In genomic region chr10:28669227-28670173, GRCh38 we compare ENCODE assay signal across 1 cellular context.
TF ChIP-seq lines count a peak whose summit lies in the region.

No MANE protein-coding gene starts in this region.

TF ChIP-seq in HEK293, 187 proteins besides CTCF, POLR2A, EP300 and RAD21 (continued from another document):
- TF ChIP-seq PRDM10 (tag by site-specific recombination; IDR thresholded peaks at IDR 0.05) (peak; percentile 78), ZBTB17 (tag by site-specific recombination; IDR thresholded peaks at IDR 0.05) (peak; percentile 62), ZNF280C (tag by site-specific recombination; IDR thresholded peaks at IDR 0.05) (no peak), ZFHX2 (tag by site-specific recombination; conservative IDR thresholded peaks at IDR 0.05) (peak; percentile 36), ZNF530 (tag by site-specific recombination; IDR thresholded peaks at IDR 0.05; ENCODE audit: low read depth) (no peak), ZNF18 (tag by site-specific recombination; IDR thresholded peaks at IDR 0.05) (no peak), ZNF776 (tag by site-specific recombination; IDR thresholded peaks at IDR 0.05; ENCODE audit: borderline replicate concordance) (no peak), ZNF335 (tag by site-specific recombination; conservative IDR thresholded peaks at IDR 0.05) (0 out of 2 replicates have a peak, but pooled peaks have one; percentile 5), ZNF76 (tag by site-specific recombination; IDR thresholded peaks at IDR 0.05; ENCODE audit: borderline replicate concordance, low read depth) (0 out of 2 replicates have a peak, but pooled peaks have one; percentile 10), ZNF140 (tag by site-specific recombination; IDR thresholded peaks at IDR 0.05) (no peak), ZNF645 (tag by site-specific recombination; IDR thresholded peaks at IDR 0.05) (no peak), SP7 (tag by site-specific recombination; IDR thresholded peaks at IDR 0.05) (peak; percentile 66), ZNF501 (tag by site-specific recombination; IDR thresholded peaks at IDR 0.05) (0 out of 2 replicates have a peak, but pooled peaks have one; percentile 12), ZNF2 (tag by site-specific recombination; IDR thresholded peaks at IDR 0.05) (no peak), YY1 (tag by site-specific recombination; IDR thresholded peaks at IDR 0.05) (peak; percentile 2; the same call in 1 of the 2 replicates), ZNF785 (tag by site-specific recombination; IDR thresholded peaks at IDR 0.05) (no peak), ZNF248 (tag by site-specific recombination; IDR thresholded peaks at IDR 0.05) (no peak), ZBTB20 (tag by site-specific recombination; IDR thresholded peaks at IDR 0.05) (peak; percentile 11)
